ENCODE assay signal across 8 cellular contexts in the genomic region with DNA sequence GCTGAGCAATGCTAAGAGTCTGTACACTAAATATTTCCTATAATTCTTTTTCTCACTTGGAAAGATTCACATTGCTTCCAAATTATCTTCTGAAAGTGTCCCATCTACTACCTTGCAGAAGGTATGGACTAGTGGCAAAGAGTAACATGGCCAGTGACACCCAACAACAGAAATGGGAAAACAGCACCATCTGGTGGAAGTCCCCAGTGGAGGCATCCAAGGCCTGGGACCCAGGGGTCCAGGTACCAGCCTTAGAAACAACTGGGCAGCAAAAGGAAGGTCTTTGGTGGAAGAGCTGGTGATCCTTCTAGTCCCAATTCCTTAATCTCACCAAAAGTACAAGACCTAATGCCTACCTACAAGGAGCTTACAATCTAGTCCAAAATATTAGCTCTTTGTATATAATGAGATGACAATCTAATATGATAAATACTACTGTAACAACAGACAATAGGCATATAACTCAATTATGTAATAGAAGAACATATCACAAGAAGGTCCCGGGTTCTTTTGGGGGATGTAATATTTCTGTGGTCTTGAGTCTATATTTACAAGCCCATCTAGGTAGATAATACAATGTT. TPM values are rescaled to one million over a fixed set of nuclear protein-coding genes. Genes with fewer than 3 reads are reported as not detected.
DNase-seq lines count a peak whose midpoint lies in the region; ATAC-seq and TF ChIP-seq lines count a peak whose summit lies in the region.

No MANE protein-coding gene starts in this region.

- H3K36me3 ChIP-seq in right lobe of liver = no peaks in the 10 kb centered on the region

- H3K27ac Mint-ChIP-seq in activated naive CD4-positive, alpha-beta T cell treated with anti-CD3 and anti-CD28 coated beads for 36 hours = no peak overlapping the region

- no peaks in the 10 kb centered on the region for H3K9me3 Mint-ChIP-seq in activated naive CD4-positive, alpha-beta T cell treated with anti-CD3 and anti-CD28 coated beads for 36 hours

- no peak overlapping the region for H3K4me3 Mint-ChIP-seq in activated naive CD4-positive, alpha-beta T cell treated with anti-CD3 and anti-CD28 coated beads for 36 hours

- H3K27me3 ChIP-seq in right lobe of liver = peaks cover 0 to 7% of the 10 kb centered on the region in 2 donors

- ATAC-seq in right lobe of liver (peak; percentile 63 to 86 (median 72)), GM19467 (IDR thresholded peaks at IDR 0.05; ENCODE audit: unreplicated experiment) (no peak)

- H3K9me3 ChIP-seq in right lobe of liver = no peaks in the 10 kb centered on the region

- no peak overlapping the region for H3K27ac ChIP-seq in right lobe of liver

- peak; percentile 44 to 62 (median 52) for TF ChIP-seq CTCF in right lobe of liver (IDR thresholded peaks at IDR 0.05)

- H3K4me1 Mint-ChIP-seq in activated naive CD4-positive, alpha-beta T cell treated with anti-CD3 and anti-CD28 coated beads for 36 hours (ENCODE audit: low read depth) = peaks cover 29% of the 10 kb centered on the region

- CTCF ChIA-PET in activated naive CD4-positive, alpha-beta T cell treated with anti-CD3 and anti-CD28 coated beads for 36 hours (lab: Charles Lee) = interaction anchor here (0.7 to 5.5 kb wide), 9 partner anchors 10 to 30 kb away, joined by 3 to 32 read pairs (median 3); no protein-coding TSS in a partner anchor

- H3K4me3 ChIP-seq in right lobe of liver = no peak overlapping the region

- H3K4me1 ChIP-seq in right lobe of liver = no peaks in the 10 kb centered on the region

- peaks cover 10% of the 10 kb centered on the region for H3K36me3 Mint-ChIP-seq in activated naive CD4-positive, alpha-beta T cell treated with anti-CD3 and anti-CD28 coated beads for 36 hours (ENCODE audit: low read depth)

- no peak for TF ChIP-seq POLR2A in right lobe of liver (IDR thresholded peaks at IDR 0.05)

- DNase-seq in 8988T (peak; percentile 51), GDM1 (lab: John Stamatoyannopoulos, UW) (peak; percentile 31), NCI-H460 (ENCODE audit: extremely low read depth, low read depth) (peak; percentile 66), right lobe of liver (peak in 1 of 3 donors; percentile 47), occipital lobe (lab: John Stamatoyannopoulos, UW) (no peak), cerebellar nuclear complex (lab: John Stamatoyannopoulos, UW) (no peak)
- DNase-seq in activated naive CD4-positive, alpha-beta T cell treated with anti-CD3 and anti-CD28 coated beads for 36 hours = peak; percentile 47

- 67% methylated on average over 1 of the region's 1 CpG for WGBS in right lobe of liver (ENCODE audit: insufficient coverage, low coverage, low lambda C conversion rate, missing lambda C conversion rate)

- H3K27me3 Mint-ChIP-seq in activated naive CD4-positive, alpha-beta T cell treated with anti-CD3 and anti-CD28 coated beads for 36 hours (ENCODE audit: low read depth) = no peaks in the 10 kb centered on the region

- intact Hi-C loops in activated naive CD4-positive, alpha-beta T cell treated with anti-CD3 and anti-CD28 coated beads for 36 hours (cut with micrococcal nuclease) = no loop called here
- intact Hi-C loops in right lobe of liver (cut with DNase I) = no loop called here

RNA-seq across cellular contexts. Expression of gene SKAP1, which starts 55.3 kb away (rescaled TPM):
- 0.20 TPM in 1 of 2 replicates, not detected in the other for total RNA-seq in NCI-H460 (2014; rRNA removed; shearing (Covaris generic))
- not detected in 2 replicates for polyA plus RNA-seq in NCI-H460 (2014; cell fraction: nucleus; rRNA removed)
- total RNA-seq in activated naive CD4-positive, alpha-beta T cell treated with anti-CD3 and anti-CD28 coated beads for 36 hours = 10 to 100 TPM; 60.3 to 60.5 TPM
- total RNA-seq in right lobe of liver (10 to 100 TPM in 4 of 6 experiments, 1 to 10 TPM in 2; 4.5 to 51.0 (median 17.5) TPM), occipital lobe (0.62 TPM)

Comparison
In these comparisons a context has a peak if more than half of its experiments do, and no peak if none do; other contexts are left out.
1. DNase-seq: peak in 8988T (single experiment), GDM1 (single experiment), NCI-H460 (single experiment) and activated naive CD4-positive, alpha-beta T cell treated with anti-CD3 and anti-CD28 coated beads for 36 hours (single experiment); none in occipital lobe (single experiment) and cerebellar nuclear complex (0 of 2).